Comparison of ENCODE assay signal across 26 cellular contexts in genomic region chr3:53082736-53083135, GRCh38.
"Had no signal": no experiment of that assay in that cellular context is flagged by ENCODE, and none has a peak within 500 bp of the region (broad histone marks: within the 10 kb centered on the region; RNA-seq: fewer than 3 reads in every experiment).

No MANE protein-coding gene starts in this region.

- H3K4me1 ChIP-seq: SJCRH30 had no signal

- H3K4me3 ChIP-seq: MG63, SJCRH30, SK-N-MC had no signal

- H3K27ac ChIP-seq: brain microvascular endothelial cell, SJCRH30, SK-N-MC, WERI-Rb-1 had no signal

- H3K36me3 ChIP-seq: brain microvascular endothelial cell, MG63, SJCRH30, WERI-Rb-1 had no signal

- H3K27me3 ChIP-seq: brain microvascular endothelial cell, MG63, SJCRH30 had no signal

- ATAC-seq: activated naive CD8-positive, alpha-beta T cell treated with anti-CD3 and anti-CD28 coated beads, Interleukin-2, amount 50 U/mL, for 24 hours; Panc1 had no signal

- H3K9me3 ChIP-seq: MG63, SJCRH30 had no signal

- DNase-seq: activated CD4-positive, alpha-beta memory T cell treated with anti-CD3 and anti-CD28 coated beads, Interleukin-2, amount 10 ng/mL, durations not matched to agents 7 days and 5 days; activated CD4-positive, alpha-beta T cell treated with anti-CD3 and anti-CD28 coated beads for 1 hour; activated CD4-positive, alpha-beta T cell treated with anti-CD3 and anti-CD28 coated beads for 48 hours; activated CD4-positive, CD25-positive, alpha-beta regulatory T cell; activated gamma-delta T cell; activated naive CD4-positive, alpha-beta T cell treated with Interleukin-2 at 50 U/mL for 16 hours; activated naive CD8-positive, alpha-beta T cell treated with anti-CD3 and anti-CD28 coated beads, Interleukin-2, amount 50 U/mL, for 24 hours; activated T-cell treated with anti-CD3 and anti-CD28 coated beads, Interleukin-2, amount 50 U/mL, for 48 hours; brain microvascular endothelial cell; central memory CD4-positive, alpha-beta T cell; Kasumi-1; KG1; MG63; NCI-H1048; NCI-H1436 treated with DMSO at 0.1 percent for 48 hours; NCI-H2029 treated with DMSO at 0.1 percent for 48 hours; NCI-H2107; NCI-H2227 treated with DMSO at 0.1 percent for 48 hours; NCI-H524; NCI-H82; SHP77; SJCRH30; T1000; WERI-Rb-1 had no signal
